ENCODE assay signal across 17 cellular contexts in the genomic region with DNA sequence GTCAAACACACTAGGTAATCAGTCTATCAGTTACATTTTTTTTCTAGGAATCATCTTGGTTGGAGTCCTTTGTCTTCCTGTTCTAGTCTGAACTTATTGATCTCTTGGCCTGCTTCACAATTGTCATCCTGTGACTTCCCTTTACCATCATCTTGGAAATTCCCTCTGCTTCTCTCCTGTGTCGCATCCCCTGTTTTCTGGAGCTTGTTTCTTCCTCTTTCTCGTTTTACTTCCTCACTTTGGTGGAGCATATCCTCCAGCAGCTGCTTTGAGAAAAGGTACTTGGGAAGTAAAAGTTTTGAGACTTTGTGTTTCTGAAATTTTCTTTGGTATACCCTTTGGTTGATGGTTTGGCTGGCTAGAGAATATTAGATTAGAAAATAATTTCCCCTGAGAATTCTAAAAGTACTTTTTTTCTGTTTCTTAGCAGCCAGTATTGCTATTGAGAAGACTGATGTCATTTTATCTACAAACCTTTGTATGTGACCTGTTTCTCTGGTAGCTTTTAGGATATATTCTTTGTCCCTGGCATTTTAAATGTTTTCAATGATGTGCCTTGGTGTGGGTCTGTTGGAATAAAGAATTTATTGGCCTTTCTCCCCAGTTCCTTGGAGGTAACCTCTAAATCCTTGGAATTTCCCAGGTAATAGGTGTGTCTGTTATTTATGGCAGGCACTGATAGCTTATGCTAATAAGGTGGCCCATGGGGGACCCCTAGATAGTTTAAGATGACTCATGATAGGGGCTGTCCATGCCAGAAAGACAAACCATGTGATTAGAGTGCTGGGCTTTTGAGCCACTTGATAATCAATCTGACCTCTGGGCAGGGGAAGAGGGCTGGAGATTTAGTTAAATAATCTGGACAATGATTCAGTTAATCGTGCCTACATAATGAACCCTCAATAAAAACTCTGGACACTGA. TPM values are rescaled to one million over a fixed set of nuclear protein-coding genes. Genes with fewer than 3 reads are reported as not detected.
DNase-seq lines count a peak whose midpoint lies in the region; ATAC-seq and TF ChIP-seq lines count a peak whose summit lies in the region.
"Had no signal": no experiment of that assay in that cellular context is flagged by ENCODE, and none has a peak within 500 bp of the region (broad histone marks: within the 10 kb centered on the region; RNA-seq: fewer than 3 reads in every experiment).

No MANE protein-coding gene starts in this region.

- no peak overlapping the region for H3K4me3 Mint-ChIP-seq in T-helper 17 cell

- H3K4me1 Mint-ChIP-seq in T-helper 17 cell = no peaks in the 10 kb centered on the region

- peaks cover 36% of the 10 kb centered on the region for H3K27me3 Mint-ChIP-seq in T-helper 17 cell

- ATAC-seq in T-helper 17 cell (no peak), GM18867 (IDR thresholded peaks at IDR 0.05; ENCODE audit: unreplicated experiment) (no peak)
- ATAC-seq: SK-N-SH treated with all-trans-retinoic acid at 6 μM for 48 hours had no signal

- in situ Hi-C loops in GM13977 (cut with MboI; ENCODE audit: low pct_unique_long_range_greater_than_20kb, low sequenced_read_pairs, unreplicated experiment) = loop anchor here (5.0 kb wide), 1 partner anchor 85 kb away; no protein-coding TSS in a partner anchor

- peak; percentile 44 for DNase-seq in SKM-1 treated with dmso at 0.1 percent for 144 hours (lab: John Stamatoyannopoulos, UW; ENCODE audit: unreplicated experiment)
- DNase-seq in SKM-1 (lab: John Stamatoyannopoulos, UW; ENCODE audit: unreplicated experiment) = no peak
- DNase-seq in NOMO-1 treated with dmso at 0.1 percent for 144 hours (lab: John Stamatoyannopoulos, UW; ENCODE audit: unreplicated experiment) = peak; percentile 34
- DNase-seq in kidney tubule cell (ENCODE audit: low spot score) = peak; percentile 42
- no peak for DNase-seq in T-helper 17 cell
- no peak for DNase-seq in GM13977 (ENCODE audit: low spot score)
- no peak for DNase-seq in NCI-H1436 (lab: John Stamatoyannopoulos, UW)
- DNase-seq: 8988T, Caco-2, GOT3, MM.1S, NCI-H1436 treated with DMSO at 0.1 percent for 48 hours, NCI-H345, NCI-H526 treated with DMSO at 0.1 percent for 48 hours, T-helper 2 cell had no signal

- no peak overlapping the region for H3K27ac Mint-ChIP-seq in T-helper 17 cell

- H3K36me3 Mint-ChIP-seq in T-helper 17 cell (ENCODE audit: low read depth) = peaks cover 7% of the 10 kb centered on the region

- TF ChIP-seq CTCF in GM13977 (IDR thresholded peaks at IDR 0.05; ENCODE audit: extremely low read depth, insufficient read depth, missing control alignments) = no peak

- H3K9me3 ChIP-seq in T-helper 17 cell (ENCODE audit: control insufficient read depth, low read length, poor library complexity, severe bottlenecking) = no peaks in the 10 kb centered on the region

RNA-seq across cellular contexts. Expression of a gene that starts 6.1 kb away (rescaled TPM):
- 1 to 10 TPM in 1 of 2 donors, under 1 TPM in 1; 0.68 to 1.2 TPM for total RNA-seq in T-helper 17 cell

RNA-seq across cellular contexts. Expression of a gene that starts 24.5 kb away (rescaled TPM):
- 1 to 10 TPM; 9.5 to 9.8 TPM for total RNA-seq in T-helper 17 cell

RNA-seq across cellular contexts. Expression of a gene that starts 47.2 kb away (rescaled TPM):
- 1 to 10 TPM; 4.6 to 5.5 TPM for total RNA-seq in T-helper 17 cell

Comparison
In these comparisons a context has a peak if more than half of its experiments do, and no peak if none do; other contexts are left out.
1. DNase-seq: peak in SKM-1 treated with dmso at 0.1 percent for 144 hours (single experiment), NOMO-1 treated with dmso at 0.1 percent for 144 hours (single experiment) and kidney tubule cell (single experiment); none in SKM-1 (single experiment), T-helper 17 cell (0 of 3), GM13977 (single experiment) and NCI-H1436 (single experiment).